31 cellular contexts compared by ENCODE assay signal in genomic region chrX:22126311-22126710, GRCh38.
DNase-seq lines count a peak whose midpoint lies in the region; ATAC-seq, FAIRE-seq and TF ChIP-seq lines count a peak whose summit lies in the region.
"Had no signal": no experiment of that assay in that cellular context is flagged by ENCODE, and none has a peak within 500 bp of the region (broad histone marks: within the 10 kb centered on the region; RNA-seq: fewer than 3 reads in every experiment).

No MANE protein-coding gene starts in this region.

- CTCF ChIA-PET in MCF 10A (lab: Yijun Ruan, JAX) (interaction anchor here (0.7 to 2.6 kb wide), 2 partner anchors 9 to 801 kb away, joined by 3 to 10 read pairs; no protein-coding TSS in a partner anchor), mammary epithelial cell (lab: Charles Lee; ENCODE audit: low non-redundant PET) (no interaction called here)

- no peak overlapping the region for H3K27ac Mint-ChIP-seq in MCF 10A (ENCODE audit: low read depth, unreplicated experiment)
- H3K27ac Mint-ChIP-seq in astrocyte (ENCODE audit: unreplicated experiment) = no peak overlapping the region
- H3K27ac Mint-ChIP-seq: activated naive CD4-positive, alpha-beta T cell treated with anti-CD3 and anti-CD28 coated beads, Interleukin-2, amount 50 U/mL, for 24 hours; effector memory CD8-positive, alpha-beta T cell; nephron progenitor cell; stimulated activated effector memory CD8-positive, alpha-beta T cell treated with anti-CD3 and anti-CD28 coated beads, Interleukin-12 subunit alpha, Interleukin-12 subunit beta, amount 100 ng/mL, for 72 hours had no signal

- H3K27me3 Mint-ChIP-seq in MCF 10A (ENCODE audit: insufficient read depth, unreplicated experiment) (no peaks in the 10 kb centered on the region), astrocyte (ENCODE audit: low read depth, unreplicated experiment) (no peaks in the 10 kb centered on the region)
- H3K27me3 Mint-ChIP-seq: activated naive CD4-positive, alpha-beta T cell treated with anti-CD3 and anti-CD28 coated beads, Interleukin-2, amount 50 U/mL, for 24 hours had no signal

- peak; percentile 23 for ATAC-seq in foreskin keratinocyte
- ATAC-seq: effector memory CD8-positive, alpha-beta T cell; esophagus mucosa; gastrocnemius medialis; HepG2; stimulated activated effector memory CD8-positive, alpha-beta T cell treated with anti-CD3 and anti-CD28 coated beads, Interleukin-12 subunit alpha, Interleukin-12 subunit beta, amount 100 ng/mL, for 72 hours had no signal

- no peak overlapping the region for H3K4me3 Mint-ChIP-seq in MCF 10A (ENCODE audit: unreplicated experiment)
- no peak overlapping the region for H3K4me3 Mint-ChIP-seq in astrocyte (ENCODE audit: unreplicated experiment)
- H3K4me3 Mint-ChIP-seq: activated naive CD4-positive, alpha-beta T cell treated with anti-CD3 and anti-CD28 coated beads, Interleukin-2, amount 50 U/mL, for 24 hours; effector memory CD8-positive, alpha-beta T cell; nephron progenitor cell; stimulated activated effector memory CD8-positive, alpha-beta T cell treated with anti-CD3 and anti-CD28 coated beads, Interleukin-12 subunit alpha, Interleukin-12 subunit beta, amount 100 ng/mL, for 72 hours had no signal

- POLR2A ChIA-PET in MCF 10A (lab: Yijun Ruan, JAX) = interaction anchor here (1.5 to 1.9 kb wide), 2 partner anchors 8 to 9 kb away, joined by 4 to 6 read pairs; no protein-coding TSS in a partner anchor

- TF ChIP-seq CTCF in MCF 10A (IDR thresholded peaks at IDR 0.05; ENCODE audit: unreplicated experiment) (no peak), mammary epithelial cell (conservative IDR thresholded peaks at IDR 0.05 in 1 of 2, IDR thresholded peaks at IDR 0.05 in 1 of 2; ENCODE audit: extremely low read depth in 1 of 2, insufficient read depth in 1 of 2, low read depth in 1 of 2, low read length in 2 of 2) (no peak), astrocyte (IDR thresholded peaks at IDR 0.05; ENCODE audit: insufficient read depth, low read depth, low read length) (no peak), foreskin keratinocyte (conservative IDR thresholded peaks at IDR 0.05) (no peak)

- no peak overlapping the region for H2AFZ ChIP-seq in mammary epithelial cell (ENCODE audit: low read depth, low read length)
- no peak overlapping the region for H2AFZ ChIP-seq in astrocyte (ENCODE audit: low read depth, low read length)

- H3K27ac ChIP-seq in mammary epithelial cell (ENCODE audit: insufficient read depth, low read depth, low read length) = no peak overlapping the region
- H3K27ac ChIP-seq in astrocyte (ENCODE audit: low read depth, low read length) = no peak overlapping the region
- no peak overlapping the region for H3K27ac ChIP-seq in foreskin keratinocyte
- H3K27ac ChIP-seq: gastrocnemius medialis, SJCRH30, upper lobe of left lung, VCaP had no signal

- BruUV-seq in MCF 10A (replicated peaks; lab: Mats Ljungman, UMichigan) (no TSS peak), mammary epithelial cell (replicated peaks; lab: Mats Ljungman, UMichigan) (no TSS peak)

- H3K9me3 ChIP-seq in mammary epithelial cell (replicated peaks; ENCODE audit: insufficient read depth, low read length) (no peaks in the 10 kb centered on the region), astrocyte (ENCODE audit: insufficient read depth, low read depth, low read length) (no peaks in the 10 kb centered on the region)
- H3K9me3 ChIP-seq: gastrocnemius medialis, SJCRH30, upper lobe of left lung had no signal

- H3K36me3 Mint-ChIP-seq in MCF 10A (ENCODE audit: insufficient read depth, unreplicated experiment) (peaks cover 7% of the 10 kb centered on the region), astrocyte (ENCODE audit: low read depth, unreplicated experiment) (no peaks in the 10 kb centered on the region)
- H3K36me3 Mint-ChIP-seq: activated naive CD4-positive, alpha-beta T cell treated with anti-CD3 and anti-CD28 coated beads, Interleukin-2, amount 50 U/mL, for 24 hours; stimulated activated effector memory CD8-positive, alpha-beta T cell treated with anti-CD3 and anti-CD28 coated beads, Interleukin-12 subunit alpha, Interleukin-12 subunit beta, amount 100 ng/mL, for 72 hours had no signal

- H3K4me1 ChIP-seq in mammary epithelial cell (ENCODE audit: insufficient read depth, low read length) (peaks cover 51% of the 10 kb centered on the region), astrocyte (ENCODE audit: insufficient read depth, low read length) (peaks cover 8% of the 10 kb centered on the region), foreskin keratinocyte (peaks cover 14% of the 10 kb centered on the region)
- H3K4me1 ChIP-seq: gastrocnemius medialis, SJCRH30, upper lobe of left lung had no signal

- WGBS in mammary epithelial cell (ENCODE audit: low coverage, missing lambda C conversion rate) = 47% methylated on average over 1 of the region's 1 CpG

- dilution Hi-C loops in mammary epithelial cell (cut with HindIII; ENCODE audit: low sequenced_read_pairs) = loop anchor here (25.0 kb wide), 1 partner anchor 139 kb away; no protein-coding TSS in a partner anchor

- no peak for FAIRE-seq in astrocyte (lab: Jason Lieb, UNC)
- FAIRE-seq: G401.6, HepG2 had no signal

- intact Hi-C loops in MCF 10A (cut with micrococcal nuclease) = no loop called here
- intact Hi-C loops in mammary epithelial cell (cut with micrococcal nuclease) = no loop called here
- intact Hi-C loops in cardiac septum (cut with DNase I) = no loop called here

- H3K9me3 Mint-ChIP-seq in MCF 10A (ENCODE audit: unreplicated experiment) (no peaks in the 10 kb centered on the region), astrocyte (ENCODE audit: unreplicated experiment) (no peaks in the 10 kb centered on the region)
- H3K9me3 Mint-ChIP-seq: activated naive CD4-positive, alpha-beta T cell treated with anti-CD3 and anti-CD28 coated beads, Interleukin-2, amount 50 U/mL, for 24 hours; effector memory CD8-positive, alpha-beta T cell; stimulated activated effector memory CD8-positive, alpha-beta T cell treated with anti-CD3 and anti-CD28 coated beads, Interleukin-12 subunit alpha, Interleukin-12 subunit beta, amount 100 ng/mL, for 72 hours had no signal

- H3K36me3 ChIP-seq in mammary epithelial cell (ENCODE audit: insufficient read depth, low read length) (no peaks in the 10 kb centered on the region), astrocyte (ENCODE audit: insufficient read depth, low read length) (no peaks in the 10 kb centered on the region)
- H3K36me3 ChIP-seq: gastrocnemius medialis, SJCRH30, upper lobe of left lung had no signal

- DNase-seq in MCF 10A (ENCODE audit: unreplicated experiment) (peak; percentile 53), mammary epithelial cell (no peak), astrocyte (ENCODE audit: low read depth) (peak; percentile 25), foreskin keratinocyte (no peak), erythroblast (lab: John Stamatoyannopoulos, UW) (no peak), inferior parietal cortex (ENCODE audit: extremely low spot score) (no peak), cardiac septum (ENCODE audit: low spot score) (no peak), AG08396 (ENCODE audit: low spot score) (no peak)
- DNase-seq: 8988T; activated CD4-positive, alpha-beta T cell treated with anti-CD3 and anti-CD28 coated beads for 48 hours; activated CD8-positive, alpha-beta memory T cell treated with anti-CD3 and anti-CD28 coated beads for 24 hours; anterior cingulate cortex; caudate nucleus; DMS53; effector memory CD8-positive, alpha-beta T cell; gastrocnemius medialis; Karpas-422; NCI-H1436 treated with DMSO at 0.1 percent for 48 hours; NCI-H2171; NCI-H510A; nephron progenitor cell; SJCRH30; substantia nigra; T-helper 9 cell; upper lobe of left lung had no signal

- H3K79me2 ChIP-seq in mammary epithelial cell (ENCODE audit: insufficient read depth, low read length) (no peaks in the 10 kb centered on the region), astrocyte (ENCODE audit: insufficient read depth, low read length) (no peaks in the 10 kb centered on the region)

- in situ Hi-C loops in mammary epithelial cell (cut with MboI; ENCODE audit: low sequenced_read_pairs in 2 of 2) = no loop called here

- H3K4me2 ChIP-seq in mammary epithelial cell (ENCODE audit: insufficient read depth, low read depth, low read length) (no peak overlapping the region), astrocyte (ENCODE audit: low read length) (no peak overlapping the region)

- no peak for TF ChIP-seq POLR2A in erythroblast (IDR thresholded peaks at IDR 0.05; ENCODE audit: low read length)

- no peak overlapping the region for H3K9ac ChIP-seq in mammary epithelial cell (ENCODE audit: insufficient read depth, low read length)
- H3K9ac ChIP-seq in astrocyte (ENCODE audit: low read length) = no peak overlapping the region

- H3K27me3 ChIP-seq in mammary epithelial cell (ENCODE audit: insufficient read depth, low read length) (no peaks in the 10 kb centered on the region), astrocyte (ENCODE audit: insufficient read depth, low read length) (no peaks in the 10 kb centered on the region), foreskin keratinocyte (no peaks in the 10 kb centered on the region)
- H3K27me3 ChIP-seq: gastrocnemius medialis, SJCRH30, upper lobe of left lung had no signal

- H3K4me3 ChIP-seq in mammary epithelial cell (replicated peaks in 1 of 3; ENCODE audit: insufficient read depth in 1 of 3, low read depth in 2 of 3, low read length in 3 of 3) = no peak overlapping the region
- H3K4me3 ChIP-seq in astrocyte (ENCODE audit: insufficient read depth, low read depth, low read length) = no peak overlapping the region
- H3K4me3 ChIP-seq: gastrocnemius medialis, SJCRH30, upper lobe of left lung had no signal

- peaks cover 28% of the 10 kb centered on the region for H3K4me1 Mint-ChIP-seq in MCF 10A (ENCODE audit: insufficient read depth, unreplicated experiment)
- H3K4me1 Mint-ChIP-seq in astrocyte (ENCODE audit: low read depth, unreplicated experiment) = peaks cover 9% of the 10 kb centered on the region
- H3K4me1 Mint-ChIP-seq: stimulated activated effector memory CD8-positive, alpha-beta T cell treated with anti-CD3 and anti-CD28 coated beads, Interleukin-12 subunit alpha, Interleukin-12 subunit beta, amount 100 ng/mL, for 72 hours had no signal

- H4K20me1 ChIP-seq in mammary epithelial cell (ENCODE audit: insufficient read depth, low read length) (no peaks in the 10 kb centered on the region), astrocyte (ENCODE audit: insufficient read depth, low read length) (no peaks in the 10 kb centered on the region)

Comparison
In these comparisons a context has a peak if more than half of its experiments do, and no peak if none do; other contexts are left out.
1. DNase-seq: peak in MCF 10A (single experiment) and astrocyte (single experiment); none in mammary epithelial cell (single experiment), foreskin keratinocyte (0 of 2), erythroblast (0 of 2), inferior parietal cortex (single experiment), cardiac septum (single experiment) and AG08396 (single experiment).